8 cellular contexts compared by ENCODE assay signal in genomic region chr5:88883566-88884434, GRCh38. TPM values are rescaled to one million over a fixed set of nuclear protein-coding genes. Genes with fewer than 3 reads are reported as not detected.
DNase-seq lines count a peak whose midpoint lies in the region; ATAC-seq, FAIRE-seq and TF ChIP-seq lines count a peak whose summit lies in the region.

No MANE protein-coding gene starts in this region.

- ATAC-seq in HG03095 (IDR thresholded peaks at IDR 0.05; ENCODE audit: unreplicated experiment) (peak; percentile 25), left ventricle myocardium superior (peak; percentile 76), pancreas (peak; percentile 37 to 77 (median 66)), GM19023 (IDR thresholded peaks at IDR 0.05; ENCODE audit: unreplicated experiment) (no peak)

- H2AFZ ChIP-seq in astrocyte (ENCODE audit: low read depth, low read length), result peak overlapping the region; percentile 87

- H3K4me2 ChIP-seq in astrocyte (ENCODE audit: low read length), result peak overlapping the region; percentile 88

- peak overlapping the region; percentile 91 for H3K9ac ChIP-seq in astrocyte (ENCODE audit: low read length)

- peaks cover 4% of the 10 kb centered on the region for H3K4me1 Mint-ChIP-seq in astrocyte (ENCODE audit: low read depth, unreplicated experiment)

- POLR2A ChIA-PET in GM10248 (lab: Yijun Ruan, JAX), result interaction anchor here (0.5 to 1.1 kb wide), 8 partner anchors 26 to 1606 kb away, joined by 3 to 6 read pairs (median 3); no protein-coding TSS in a partner anchor

- WGBS in pancreas, 2 donors, result 1% methylated on average over 49 of the region's 49 CpGs

- no peaks in the 10 kb centered on the region for H3K27me3 Mint-ChIP-seq in astrocyte (ENCODE audit: low read depth, unreplicated experiment)

- peak overlapping the region; percentile 64 for H3K27ac ChIP-seq in 22Rv1
- peak overlapping the region; percentile 76 for H3K27ac ChIP-seq in astrocyte (ENCODE audit: low read depth, low read length)
- peak overlapping the region in 2 of 4 donors; percentile 65 to 70 for H3K27ac ChIP-seq in pancreas

- H3K9me3 ChIP-seq in astrocyte (ENCODE audit: insufficient read depth, low read depth, low read length) (no peaks in the 10 kb centered on the region), pancreas (no peaks in the 10 kb centered on the region)

- intact Hi-C loops in left ventricle myocardium superior (cut with micrococcal nuclease), result loop anchor here (5.0 kb wide), 2 partner anchors 56 to 146 kb away; no protein-coding TSS in a partner anchor
- intact Hi-C loops in pancreas (cut with DNase I), result no loop called here

- CTCF ChIA-PET in GM10248 (lab: Yijun Ruan, JAX), result interaction anchor here (0.8 to 1.8 kb wide), 4 partner anchors 13 to 418 kb away, joined by 3 to 5 read pairs (median 4); no protein-coding TSS in a partner anchor

- H3K27ac Mint-ChIP-seq in astrocyte (ENCODE audit: unreplicated experiment), result peak overlapping the region; percentile 72

- peak overlapping the region; percentile 91 for H3K4me3 Mint-ChIP-seq in astrocyte (ENCODE audit: unreplicated experiment)

- H3K79me2 ChIP-seq in astrocyte (ENCODE audit: insufficient read depth, low read length), result peaks cover 31% of the 10 kb centered on the region

- H3K4me1 ChIP-seq in astrocyte (ENCODE audit: insufficient read depth, low read length) (peaks cover 6% of the 10 kb centered on the region), pancreas (no peaks in the 10 kb centered on the region)

- H3K36me3 Mint-ChIP-seq in astrocyte (ENCODE audit: low read depth, unreplicated experiment), result no peaks in the 10 kb centered on the region

- no peaks in the 10 kb centered on the region for H3K9me3 Mint-ChIP-seq in astrocyte (ENCODE audit: unreplicated experiment)

- H4K20me1 ChIP-seq in astrocyte (ENCODE audit: insufficient read depth, low read length), result no peaks in the 10 kb centered on the region

- no peaks in the 10 kb centered on the region for H3K36me3 ChIP-seq in astrocyte (ENCODE audit: insufficient read depth, low read length)
- no peaks in the 10 kb centered on the region for H3K36me3 ChIP-seq in pancreas

- H3K27me3 ChIP-seq in astrocyte (ENCODE audit: insufficient read depth, low read length), result no peaks in the 10 kb centered on the region
- H3K27me3 ChIP-seq in pancreas, result peaks cover 0 to 5% (median 0%) of the 10 kb centered on the region in 4 donors

- DNase-seq in GM10248 (ENCODE audit: extremely low spot score) (peak; percentile 58), NOMO-1 treated with DMSO at 0.1 percent for 48 hours (lab: John Stamatoyannopoulos, UW; ENCODE audit: unreplicated experiment) (peak; percentile 89), astrocyte (ENCODE audit: low read depth) (peak; percentile 72), left ventricle myocardium superior (peak; percentile 85), pancreas (peak; percentile 18 to 71 (median 32))

- H3K4me3 ChIP-seq in astrocyte (ENCODE audit: insufficient read depth, low read depth, low read length), result peak overlapping the region; percentile 97
- peak overlapping the region; percentile 3 to 54 (median 40) for H3K4me3 ChIP-seq in pancreas

- TF ChIP-seq CTCF in 22Rv1 (IDR thresholded peaks at IDR 0.05) (peak; percentile 18), GM10248 (IDR thresholded peaks at IDR 0.05; ENCODE audit: control extremely low read depth, extremely low read depth, low read depth, missing control alignments) (no peak), astrocyte (IDR thresholded peaks at IDR 0.05; ENCODE audit: insufficient read depth, low read depth, low read length) (no peak), pancreas (IDR thresholded peaks at IDR 0.05) (no peak)

- no peak for FAIRE-seq in astrocyte (lab: Jason Lieb, UNC)
- FAIRE-seq in pancreas (lab: Jason Lieb, UNC), result no peak

RNA-seq across cellular contexts. Expression of gene MEF2C, which starts 0.8 kb away (rescaled TPM):
- total RNA-seq in astrocyte (20.5 and 21.8 TPM in 2 replicates), left ventricle myocardium superior (51.4 TPM), pancreas (10 to 100 TPM in 2 of 6 donors, 1 to 10 TPM in 4; 2.6 to 19.9 (median 5.6) TPM)
- polyA plus RNA-seq in pancreas, result 1 to 10 TPM; 1.5 to 3.0 TPM

Comparison
In these comparisons a context has a peak if more than half of its experiments do, and no peak if none do; other contexts are left out.
1. DNase-seq: peak in every context shown above with its lines; median percentile 89 in NOMO-1 treated with DMSO at 0.1 percent for 48 hours; 85 in left ventricle myocardium superior; 72 in astrocyte; 58 in GM10248; 32 in pancreas.